Comparison of ENCODE assay signal across 7 cellular contexts in the genomic region with DNA sequence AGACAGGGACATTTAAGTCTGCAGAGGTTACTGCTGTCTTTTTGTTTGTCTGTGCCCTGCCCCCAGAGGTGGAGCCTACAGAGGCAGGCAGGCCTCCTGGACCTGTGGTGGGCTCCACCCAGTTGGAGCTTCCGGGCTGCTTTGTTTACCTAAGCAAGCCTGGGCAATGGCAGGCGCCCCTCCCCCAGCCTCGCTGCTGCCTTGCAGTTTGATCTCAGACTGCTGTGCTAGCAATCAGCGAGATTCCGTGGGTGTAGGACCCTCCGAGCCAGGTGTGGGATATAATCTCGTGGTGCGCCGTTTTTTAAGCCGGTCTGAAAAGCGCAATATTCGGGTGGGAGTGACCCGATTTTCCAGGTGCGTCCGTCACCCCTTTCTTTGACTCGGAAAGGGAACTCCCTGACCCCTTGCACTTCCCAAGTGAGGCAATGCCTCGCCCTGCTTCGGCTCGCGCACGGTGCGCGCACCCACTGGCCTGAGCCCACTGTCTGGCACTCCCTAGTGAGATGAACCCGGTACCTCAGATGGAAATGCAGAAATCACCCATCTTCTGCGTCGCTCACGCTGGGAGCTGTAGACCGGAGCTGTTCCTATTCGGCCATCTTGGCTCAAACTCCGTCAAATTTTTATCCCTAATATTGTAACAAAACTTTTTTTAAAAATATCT.
DNase-seq lines count a peak whose midpoint lies in the region; ATAC-seq, FAIRE-seq and TF ChIP-seq lines count a peak whose summit lies in the region.
"Not testable (repeated sequence)": the region's sequence is repeated elsewhere in the genome, so short reads cannot be mapped to it uniquely, and the experiment has no call there.

No MANE protein-coding gene starts in this region.

- peak overlapping the region; percentile 88 for H3K4me3 Mint-ChIP-seq in Caco-2 (ENCODE audit: unreplicated experiment)
- peak overlapping the region; percentile 12 to 75; a peak in 4 of 5 replicates for H3K4me3 Mint-ChIP-seq in H9
- H3K4me3 Mint-ChIP-seq in mesothelial cell of epicardium: peak overlapping the region; percentile 55

- H2AK5ac ChIP-seq in H9 (ENCODE audit: insufficient read length, low read length): not testable (repeated sequence)

- H3K79me1 ChIP-seq in H9 (ENCODE audit: insufficient read depth, low read depth, low read length, poor library complexity, severe bottlenecking): not testable (repeated sequence)

- H3K4me1 Mint-ChIP-seq in Caco-2 (ENCODE audit: low read depth, unreplicated experiment); H9; mesothelial cell of epicardium: not testable (repeated sequence)

- H3K4ac ChIP-seq in H9 (ENCODE audit: low read depth, low read length): not testable (repeated sequence)

- no CpG with 5 or more reads among the region's 30 CpGs for WGBS in H9 (ENCODE audit: extremely low coverage, insufficient read length, low lambda C conversion rate)
- WGBS in K562 (ENCODE audit: insufficient coverage, low coverage, missing lambda C conversion rate): 1% methylated on average over 7 of the region's 30 CpGs
- WGBS in smooth muscle cell (ENCODE audit: low lambda C conversion rate): 42% methylated on average over 12 of the region's 30 CpGs

- H3F3A ChIP-seq in smooth muscle cell (ENCODE audit: low read depth): not testable (repeated sequence)

- H3T11ph ChIP-seq in H9 (ENCODE audit: low read length): not testable (repeated sequence)

- H3K9ac ChIP-seq in H9 (ENCODE audit: extremely low read depth, insufficient read length, low read length); K562 (ENCODE audit: insufficient read depth in 1 of 2, low read depth in 2 of 2, low read length in 2 of 2); iPS-15b (ENCODE audit: low read depth, low read length); smooth muscle cell (ENCODE audit: low read depth): not testable (repeated sequence)

- not testable (repeated sequence) for H3K9me3 ChIP-seq in Caco-2; H9 (ENCODE audit: control insufficient read depth, low read depth, low read length); K562 (replicated peaks; ENCODE audit: control insufficient read depth, insufficient read depth, low read depth, low read length); iPS-15b (ENCODE audit: control insufficient read depth, insufficient read depth, low read length)
- H3K9me3 ChIP-seq in smooth muscle cell (replicated peaks; ENCODE audit: low read depth): peaks cover 12% of the 10 kb centered on the region

- H3K4me3 ChIP-seq in Caco-2 (ENCODE audit: low read depth, low read length) (peak overlapping the region; percentile 46), LNCaP clone FGC (ENCODE audit: low read depth, low read length) (peak overlapping the region; percentile 41), K562 (peak overlapping the region; percentile 16; the same call in 1 of the 2 replicates), iPS-15b (ENCODE audit: low read depth, low read length) (peak overlapping the region; percentile 53), smooth muscle cell (peak overlapping the region; percentile 23)

- TF ChIP-seq CTCF in Caco-2 (IDR thresholded peaks at IDR 0.05; ENCODE audit: insufficient read depth in 1 of 2, low read depth in 1 of 2, low read length in 1 of 2, severe bottlenecking in 1 of 2, unreplicated experiment in 1 of 2); H9 (conservative IDR thresholded peaks at IDR 0.05); LNCaP clone FGC (IDR thresholded peaks at IDR 0.05; ENCODE audit: control insufficient read depth, extremely low read depth, insufficient read depth); K562 (IDR thresholded peaks at IDR 0.05 in 2 of 3, conservative IDR thresholded peaks at IDR 0.05 in 1 of 3; ENCODE audit: insufficient read depth in 2 of 3, low read depth in 1 of 3, low read length in 3 of 3); mesothelial cell of epicardium (IDR thresholded peaks at IDR 0.05; ENCODE audit: unreplicated experiment); smooth muscle cell (IDR thresholded peaks at IDR 0.05; ENCODE audit: borderline replicate concordance, insufficient read depth, poor library complexity, severe bottlenecking): not testable (repeated sequence)

- H3K4me1 ChIP-seq in Caco-2; H9 (ENCODE audit: insufficient read depth, low read length); K562 (replicated peaks in 1 of 2; ENCODE audit: control insufficient read depth in 2 of 2, insufficient read depth in 2 of 2, low read length in 2 of 2); iPS-15b (ENCODE audit: control insufficient read depth, insufficient read depth, low read length); smooth muscle cell (ENCODE audit: low read depth): not testable (repeated sequence)

- H3K27ac ChIP-seq in H9 (ENCODE audit: insufficient read length, low read depth, low read length); K562 (ENCODE audit: extremely low read depth, low read depth, low read length); smooth muscle cell (ENCODE audit: low read depth): not testable (repeated sequence)

- H3K18ac ChIP-seq in H9 (ENCODE audit: insufficient read length, low read depth, low read length): not testable (repeated sequence)

- not testable (repeated sequence) for H4K91ac ChIP-seq in H9 (ENCODE audit: insufficient read length, low read depth, low read length)

- not testable (repeated sequence) for H3K23me2 ChIP-seq in H9 (ENCODE audit: insufficient read length, low read depth, low read length, poor library complexity, severe bottlenecking)

- H3K14ac ChIP-seq in H9 (ENCODE audit: insufficient read depth, low read length): not testable (repeated sequence)

- not testable (repeated sequence) for H2BK120ac ChIP-seq in H9 (ENCODE audit: low read depth, low read length, poor library complexity, severe bottlenecking)

- FAIRE-seq in K562 (lab: Jason Lieb, UNC): not testable (repeated sequence)

- H3K27me3 Mint-ChIP-seq in Caco-2 (ENCODE audit: insufficient read depth, unreplicated experiment); mesothelial cell of epicardium (ENCODE audit: low read depth): not testable (repeated sequence)
- peaks cover 50% of the 10 kb centered on the region for H3K27me3 Mint-ChIP-seq in H9 (ENCODE audit: low read depth)

- H3K27ac Mint-ChIP-seq in Caco-2 (ENCODE audit: unreplicated experiment): peak overlapping the region; percentile 92
- peak overlapping the region in 1 of 3 experiments; percentile 92; a peak in 3 of 7 replicates for H3K27ac Mint-ChIP-seq in H9
- H3K27ac Mint-ChIP-seq in mesothelial cell of epicardium: not testable (repeated sequence)

- H3K56ac ChIP-seq in H9 (ENCODE audit: insufficient read length, low read depth, low read length): not testable (repeated sequence)

- H3K9me1 ChIP-seq in K562 (ENCODE audit: control insufficient read depth, insufficient read depth, low read length): not testable (repeated sequence)

- not testable (repeated sequence) for H3K23ac ChIP-seq in H9 (ENCODE audit: insufficient read length, low read depth, low read length)

- intact Hi-C loops in Caco-2 (cut with micrococcal nuclease; ENCODE audit: unreplicated experiment); K562 (cut with micrococcal nuclease): not testable (repeated sequence)

- TF ChIP-seq EP300 in K562 (IDR thresholded peaks at IDR 0.05; ENCODE audit: low read length): not testable (repeated sequence)

- not testable (repeated sequence) for H3K36me3 Mint-ChIP-seq in Caco-2 (ENCODE audit: insufficient read depth, unreplicated experiment); mesothelial cell of epicardium
- peaks cover 7 to 21% (median 15%) of the 10 kb centered on the region in 3 experiments; a peak in 5 of 7 replicates for H3K36me3 Mint-ChIP-seq in H9 (ENCODE audit: insufficient read depth in 1 of 3, low read depth in 3 of 3)

- ATAC-seq in K562: not testable (repeated sequence)

- H3K9me3 Mint-ChIP-seq in Caco-2 (ENCODE audit: unreplicated experiment) (peaks cover 25% of the 10 kb centered on the region), H9 (peaks cover 26 to 34% of the 10 kb centered on the region in 2 experiments), mesothelial cell of epicardium (peaks cover 49% of the 10 kb centered on the region)

- not testable (repeated sequence) for H3K36me3 ChIP-seq in Caco-2 (ENCODE audit: control insufficient read depth, insufficient read depth, low read length); K562 (ENCODE audit: control insufficient read depth, insufficient read depth, low read length); iPS-15b (ENCODE audit: control insufficient read depth, insufficient read depth, low read length); smooth muscle cell (ENCODE audit: low read depth)

- not testable (repeated sequence) for TF ChIP-seq RAD21 in K562 (CRISPR knock-in tag; conservative IDR thresholded peaks at IDR 0.05 in 1 of 2, IDR thresholded peaks at IDR 0.05 in 1 of 2)

- H2BK20ac ChIP-seq in H9 (ENCODE audit: low read depth, low read length, poor library complexity, severe bottlenecking): not testable (repeated sequence)

- peak overlapping the region; percentile 40 for H3K4me2 ChIP-seq in H9 (ENCODE audit: insufficient read depth, insufficient read length, low read length)
- peak overlapping the region; percentile 39 for H3K4me2 ChIP-seq in K562 (ENCODE audit: insufficient read depth, low read length)
- H3K4me2 ChIP-seq in smooth muscle cell: peak overlapping the region; percentile 14

- peak; percentile 78 to 90 for DNase-seq in Caco-2
- not testable (repeated sequence) for DNase-seq in H9; LNCaP clone FGC (ENCODE audit: low read depth); K562 (ENCODE audit: extremely low read depth in 1 of 4, low spot score in 3 of 4); mesothelial cell of epicardium (ENCODE audit: low spot score in 2 of 2, unreplicated experiment in 2 of 2); smooth muscle cell (lab: John Stamatoyannopoulos, UW; ENCODE audit: unreplicated experiment)

- CTCF ChIA-PET in Caco-2 (lab: Charles Lee); K562 (lab: Yijun Ruan, JAX; ENCODE audit: low intra/inter-chr PET ratio): not testable (repeated sequence)

- not testable (repeated sequence) for H3K79me2 ChIP-seq in H9 (ENCODE audit: insufficient read depth, low read length); K562 (ENCODE audit: control insufficient read depth, insufficient read depth, low read length); smooth muscle cell (ENCODE audit: low read depth)

- not testable (repeated sequence) for H4K8ac ChIP-seq in H9 (replicated peaks; ENCODE audit: insufficient read length, low read depth, low read length)

- POLR2A ChIA-PET in Caco-2 (lab: Charles Lee): not testable (repeated sequence)
- POLR2A ChIA-PET in K562 (lab: Yijun Ruan, JAX): interaction anchor here (0.6 kb wide), 1 partner anchor 310 kb away, joined by 4 read pairs; no protein-coding TSS in a partner anchor

- not testable (repeated sequence) for H2AFZ ChIP-seq in H9 (ENCODE audit: low read length)
- H2AFZ ChIP-seq in K562 (ENCODE audit: low read depth, low read length) (peak overlapping the region; percentile 49), smooth muscle cell (ENCODE audit: low read depth) (peak overlapping the region; percentile 21)

- in situ Hi-C loops in K562 (cut with MboI): not testable (repeated sequence)

- H4K5ac ChIP-seq in H9 (ENCODE audit: insufficient read length, low read depth, low read length): not testable (repeated sequence)

- not testable (repeated sequence) for H2BK5ac ChIP-seq in H9 (ENCODE audit: insufficient read length, low read length)

- BruUV-seq in Caco-2 (replicated peaks; lab: Mats Ljungman, UMichigan) (TSS peak; percentile 62), K562 (replicated peaks; lab: Mats Ljungman, UMichigan) (TSS peak; percentile 73)

- not testable (repeated sequence) for H4K20me1 ChIP-seq in H9 (ENCODE audit: control insufficient read depth, insufficient read depth, insufficient read length); K562 (replicated peaks; ENCODE audit: control insufficient read depth, insufficient read depth, low read length); smooth muscle cell (ENCODE audit: low read depth)

- not testable (repeated sequence) for H2BK12ac ChIP-seq in H9 (ENCODE audit: insufficient read length, low read depth, low read length)

- TF ChIP-seq POLR2A in K562 (conservative IDR thresholded peaks at IDR 0.05): peak; percentile 61

- not testable (repeated sequence) for H2BK15ac ChIP-seq in H9 (ENCODE audit: low read depth, low read length)

- H3K27me3 ChIP-seq in Caco-2 (replicated peaks; ENCODE audit: control insufficient read depth, insufficient read depth, low read length); H9 (ENCODE audit: insufficient read depth, low read length); K562 (ENCODE audit: control insufficient read depth in 2 of 2, insufficient read depth in 2 of 2, low read length in 2 of 2); smooth muscle cell (ENCODE audit: low read depth): not testable (repeated sequence)
- H3K27me3 ChIP-seq in iPS-15b (ENCODE audit: control insufficient read depth, insufficient read depth, low read length): peaks cover 44% of the 10 kb centered on the region
